Comparison of ENCODE assay signal across 1 cellular context in the genomic region with DNA sequence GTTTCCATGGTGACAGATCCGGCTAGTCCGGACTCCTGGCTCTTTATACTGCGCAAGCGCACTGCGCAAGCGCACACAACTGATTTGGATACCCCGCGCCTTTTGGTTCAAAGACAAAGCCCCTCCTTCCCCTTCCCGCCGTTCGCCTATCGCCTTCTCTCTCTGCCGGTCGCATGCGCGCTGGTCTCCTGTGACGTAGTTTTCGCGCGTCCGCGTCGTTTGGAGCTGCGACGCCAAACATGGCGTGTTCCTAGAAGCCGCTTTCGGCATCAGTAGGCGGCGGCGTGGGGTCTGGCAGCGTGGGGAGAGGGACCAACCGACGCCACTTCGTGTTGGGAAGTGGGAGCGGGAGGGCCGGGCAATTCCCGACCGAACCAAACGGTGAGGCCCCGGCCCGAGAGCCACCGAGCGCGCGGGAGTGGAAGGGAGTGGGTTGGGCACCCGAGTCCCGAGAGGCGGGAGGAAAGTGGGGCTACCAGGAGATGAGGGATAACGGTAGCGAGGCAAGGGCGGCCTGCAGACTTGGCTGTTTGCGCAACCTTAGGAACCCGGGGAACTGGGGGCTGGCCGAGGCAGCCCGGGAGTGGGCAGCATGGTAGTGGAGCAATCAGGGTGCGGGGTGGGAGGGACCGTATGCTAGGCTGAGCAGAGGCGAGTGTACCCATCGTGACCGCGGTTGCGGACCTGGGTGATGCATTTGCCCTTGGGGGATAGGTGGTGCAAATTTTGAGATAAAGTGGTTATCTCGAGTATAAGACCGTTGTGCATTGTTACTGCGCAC.
TF ChIP-seq lines count a peak whose summit lies in the region.

A gene (plus strand): TSS at position 215 of the 781 bp plus-strand sequence. CDS start 24,517 bp downstream, outside the sequence.

TF ChIP-seq in K562, 482 proteins besides CTCF, POLR2A, EP300 and RAD21 (continued from another document and continues in another):
- TF ChIP-seq, protein P1, sequence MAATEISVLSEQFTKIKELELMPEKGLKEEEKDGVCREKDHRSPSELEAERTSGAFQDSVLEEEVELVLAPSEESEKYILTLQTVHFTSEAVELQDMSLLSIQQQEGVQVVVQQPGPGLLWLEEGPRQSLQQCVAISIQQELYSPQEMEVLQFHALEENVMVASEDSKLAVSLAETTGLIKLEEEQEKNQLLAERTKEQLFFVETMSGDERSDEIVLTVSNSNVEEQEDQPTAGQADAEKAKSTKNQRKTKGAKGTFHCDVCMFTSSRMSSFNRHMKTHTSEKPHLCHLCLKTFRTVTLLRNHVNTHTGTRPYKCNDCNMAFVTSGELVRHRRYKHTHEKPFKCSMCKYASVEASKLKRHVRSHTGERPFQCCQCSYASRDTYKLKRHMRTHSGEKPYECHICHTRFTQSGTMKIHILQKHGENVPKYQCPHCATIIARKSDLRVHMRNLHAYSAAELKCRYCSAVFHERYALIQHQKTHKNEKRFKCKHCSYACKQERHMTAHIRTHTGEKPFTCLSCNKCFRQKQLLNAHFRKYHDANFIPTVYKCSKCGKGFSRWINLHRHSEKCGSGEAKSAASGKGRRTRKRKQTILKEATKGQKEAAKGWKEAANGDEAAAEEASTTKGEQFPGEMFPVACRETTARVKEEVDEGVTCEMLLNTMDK (IDR thresholded peaks at IDR 0.05; ENCODE audit: borderline replicate concordance, insufficient read depth, low read depth, low read length, poor library complexity, severe bottlenecking): no peak
- TF ChIP-seq ZNF76 (CRISPR knock-in tag; IDR thresholded peaks at IDR 0.05; ENCODE audit: borderline replicate concordance) (no peak), HMG20A (CRISPR knock-in tag; conservative IDR thresholded peaks at IDR 0.05) (no peak), TAL1 (IDR thresholded peaks at IDR 0.05) (no peak), SMARCC2 (IDR thresholded peaks at IDR 0.05; ENCODE audit: low read depth) (no peak), KHSRP (IDR thresholded peaks at IDR 0.05) (peak; percentile 97), CBFA2T2 (conservative IDR thresholded peaks at IDR 0.05) (no peak), POLR2H (tag; IDR thresholded peaks at IDR 0.05; ENCODE audit: low read depth) (peak; percentile 69; the same call in 1 of the 2 replicates), MAFG (tag; conservative IDR thresholded peaks at IDR 0.05) (no peak), BMI1 (IDR thresholded peaks at IDR 0.05; ENCODE audit: low read length) (peak; percentile 73; the same call in 1 of the 2 replicates), ZNF507 (tag; conservative IDR thresholded peaks at IDR 0.05) (no peak), ZNF444 (CRISPR knock-in tag; IDR thresholded peaks at IDR 0.05) (no peak), FOXA1 (IDR thresholded peaks at IDR 0.05; ENCODE audit: borderline replicate concordance) (no peak), MAFK (IDR thresholded peaks at IDR 0.05; ENCODE audit: low read length) (no peak), PHF8 (IDR thresholded peaks at IDR 0.05; ENCODE audit: borderline replicate concordance, low read length) (peak; percentile 96; the same call in 1 of the 2 replicates), ZFP30 (CRISPR knock-in tag; IDR thresholded peaks at IDR 0.05; ENCODE audit: borderline replicate concordance) (no peak), MAZ (CRISPR knock-in tag; conservative IDR thresholded peaks at IDR 0.05 in 1 of 2, IDR thresholded peaks at IDR 0.05 in 1 of 2) (peak; percentile 63 to 81), ARNT (IDR thresholded peaks at IDR 0.05) (peak in 1 of 2 experiments; percentile 79; a peak in 1 of 4 replicates), DACH1 (IDR thresholded peaks at IDR 0.05; ENCODE audit: partially characterized antibody) (peak; percentile 31), HEY1 (CRISPR knock-in tag; IDR thresholded peaks at IDR 0.05; ENCODE audit: borderline replicate concordance) (0 out of 2 replicates have a peak, but pooled peaks have one; percentile 38), TARDBP (IDR thresholded peaks at IDR 0.05) (0 out of 2 replicates have a peak, but pooled peaks have one; percentile 51), TAF9B (IDR thresholded peaks at IDR 0.05; ENCODE audit: partially characterized antibody) (peak; percentile 89), ZNF140 (CRISPR knock-in tag; IDR thresholded peaks at IDR 0.05) (no peak), TCF7L2 (IDR thresholded peaks at IDR 0.05; ENCODE audit: low read depth, low read length) (no peak), BHLHE40 (IDR thresholded peaks at IDR 0.05; ENCODE audit: low read length) (0 out of 2 replicates have a peak, but pooled peaks have one; percentile 7), NFIC (IDR thresholded peaks at IDR 0.05) (no peak; the same call in 1 of the 2 replicates), GTF2E2 (tag; IDR thresholded peaks at IDR 0.05) (peak; percentile 78), PHB2 (IDR thresholded peaks at IDR 0.05; ENCODE audit: low read depth) (no peak), ZNF696 (CRISPR knock-in tag; conservative IDR thresholded peaks at IDR 0.05) (no peak), NBN (IDR thresholded peaks at IDR 0.05; ENCODE audit: low read depth) (peak; percentile 96)
- TF ChIP-seq, protein P2, sequence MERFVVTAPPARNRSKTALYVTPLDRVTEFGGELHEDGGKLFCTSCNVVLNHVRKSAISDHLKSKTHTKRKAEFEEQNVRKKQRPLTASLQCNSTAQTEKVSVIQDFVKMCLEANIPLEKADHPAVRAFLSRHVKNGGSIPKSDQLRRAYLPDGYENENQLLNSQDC (CRISPR knock-in tag; IDR thresholded peaks at IDR 0.05): no peak
- TF ChIP-seq, protein P3, sequence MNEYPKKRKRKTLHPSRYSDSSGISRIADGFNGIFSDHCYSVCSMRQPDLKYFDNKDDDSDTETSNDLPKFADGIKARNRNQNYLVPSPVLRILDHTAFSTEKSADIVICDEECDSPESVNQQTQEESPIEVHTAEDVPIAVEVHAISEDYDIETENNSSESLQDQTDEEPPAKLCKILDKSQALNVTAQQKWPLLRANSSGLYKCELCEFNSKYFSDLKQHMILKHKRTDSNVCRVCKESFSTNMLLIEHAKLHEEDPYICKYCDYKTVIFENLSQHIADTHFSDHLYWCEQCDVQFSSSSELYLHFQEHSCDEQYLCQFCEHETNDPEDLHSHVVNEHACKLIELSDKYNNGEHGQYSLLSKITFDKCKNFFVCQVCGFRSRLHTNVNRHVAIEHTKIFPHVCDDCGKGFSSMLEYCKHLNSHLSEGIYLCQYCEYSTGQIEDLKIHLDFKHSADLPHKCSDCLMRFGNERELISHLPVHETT (CRISPR knock-in tag; conservative IDR thresholded peaks at IDR 0.05 in 1 of 2, IDR thresholded peaks at IDR 0.05 in 1 of 2): no peak
- TF ChIP-seq, protein P4, sequence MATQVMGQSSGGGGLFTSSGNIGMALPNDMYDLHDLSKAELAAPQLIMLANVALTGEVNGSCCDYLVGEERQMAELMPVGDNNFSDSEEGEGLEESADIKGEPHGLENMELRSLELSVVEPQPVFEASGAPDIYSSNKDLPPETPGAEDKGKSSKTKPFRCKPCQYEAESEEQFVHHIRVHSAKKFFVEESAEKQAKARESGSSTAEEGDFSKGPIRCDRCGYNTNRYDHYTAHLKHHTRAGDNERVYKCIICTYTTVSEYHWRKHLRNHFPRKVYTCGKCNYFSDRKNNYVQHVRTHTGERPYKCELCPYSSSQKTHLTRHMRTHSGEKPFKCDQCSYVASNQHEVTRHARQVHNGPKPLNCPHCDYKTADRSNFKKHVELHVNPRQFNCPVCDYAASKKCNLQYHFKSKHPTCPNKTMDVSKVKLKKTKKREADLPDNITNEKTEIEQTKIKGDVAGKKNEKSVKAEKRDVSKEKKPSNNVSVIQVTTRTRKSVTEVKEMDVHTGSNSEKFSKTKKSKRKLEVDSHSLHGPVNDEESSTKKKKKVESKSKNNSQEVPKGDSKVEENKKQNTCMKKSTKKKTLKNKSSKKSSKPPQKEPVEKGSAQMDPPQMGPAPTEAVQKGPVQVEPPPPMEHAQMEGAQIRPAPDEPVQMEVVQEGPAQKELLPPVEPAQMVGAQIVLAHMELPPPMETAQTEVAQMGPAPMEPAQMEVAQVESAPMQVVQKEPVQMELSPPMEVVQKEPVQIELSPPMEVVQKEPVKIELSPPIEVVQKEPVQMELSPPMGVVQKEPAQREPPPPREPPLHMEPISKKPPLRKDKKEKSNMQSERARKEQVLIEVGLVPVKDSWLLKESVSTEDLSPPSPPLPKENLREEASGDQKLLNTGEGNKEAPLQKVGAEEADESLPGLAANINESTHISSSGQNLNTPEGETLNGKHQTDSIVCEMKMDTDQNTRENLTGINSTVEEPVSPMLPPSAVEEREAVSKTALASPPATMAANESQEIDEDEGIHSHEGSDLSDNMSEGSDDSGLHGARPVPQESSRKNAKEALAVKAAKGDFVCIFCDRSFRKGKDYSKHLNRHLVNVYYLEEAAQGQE (CRISPR knock-in tag; IDR thresholded peaks at IDR 0.05; ENCODE audit: low read depth): peak; percentile 59; the same call in 1 of the 2 replicates
- TF ChIP-seq, protein P5, sequence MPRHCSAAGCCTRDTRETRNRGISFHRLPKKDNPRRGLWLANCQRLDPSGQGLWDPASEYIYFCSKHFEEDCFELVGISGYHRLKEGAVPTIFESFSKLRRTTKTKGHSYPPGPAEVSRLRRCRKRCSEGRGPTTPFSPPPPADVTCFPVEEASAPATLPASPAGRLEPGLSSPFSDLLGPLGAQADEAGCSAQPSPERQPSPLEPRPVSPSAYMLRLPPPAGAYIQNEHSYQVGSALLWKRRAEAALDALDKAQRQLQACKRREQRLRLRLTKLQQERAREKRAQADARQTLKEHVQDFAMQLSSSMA (CRISPR knock-in tag; IDR thresholded peaks at IDR 0.05): no peak
- TF ChIP-seq, protein P6, sequence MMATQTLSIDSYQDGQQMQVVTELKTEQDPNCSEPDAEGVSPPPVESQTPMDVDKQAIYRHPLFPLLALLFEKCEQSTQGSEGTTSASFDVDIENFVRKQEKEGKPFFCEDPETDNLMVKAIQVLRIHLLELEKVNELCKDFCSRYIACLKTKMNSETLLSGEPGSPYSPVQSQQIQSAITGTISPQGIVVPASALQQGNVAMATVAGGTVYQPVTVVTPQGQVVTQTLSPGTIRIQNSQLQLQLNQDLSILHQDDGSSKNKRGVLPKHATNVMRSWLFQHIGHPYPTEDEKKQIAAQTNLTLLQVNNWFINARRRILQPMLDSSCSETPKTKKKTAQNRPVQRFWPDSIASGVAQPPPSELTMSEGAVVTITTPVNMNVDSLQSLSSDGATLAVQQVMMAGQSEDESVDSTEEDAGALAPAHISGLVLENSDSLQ (IDR thresholded peaks at IDR 0.05): no peak
- TF ChIP-seq, protein P7, sequence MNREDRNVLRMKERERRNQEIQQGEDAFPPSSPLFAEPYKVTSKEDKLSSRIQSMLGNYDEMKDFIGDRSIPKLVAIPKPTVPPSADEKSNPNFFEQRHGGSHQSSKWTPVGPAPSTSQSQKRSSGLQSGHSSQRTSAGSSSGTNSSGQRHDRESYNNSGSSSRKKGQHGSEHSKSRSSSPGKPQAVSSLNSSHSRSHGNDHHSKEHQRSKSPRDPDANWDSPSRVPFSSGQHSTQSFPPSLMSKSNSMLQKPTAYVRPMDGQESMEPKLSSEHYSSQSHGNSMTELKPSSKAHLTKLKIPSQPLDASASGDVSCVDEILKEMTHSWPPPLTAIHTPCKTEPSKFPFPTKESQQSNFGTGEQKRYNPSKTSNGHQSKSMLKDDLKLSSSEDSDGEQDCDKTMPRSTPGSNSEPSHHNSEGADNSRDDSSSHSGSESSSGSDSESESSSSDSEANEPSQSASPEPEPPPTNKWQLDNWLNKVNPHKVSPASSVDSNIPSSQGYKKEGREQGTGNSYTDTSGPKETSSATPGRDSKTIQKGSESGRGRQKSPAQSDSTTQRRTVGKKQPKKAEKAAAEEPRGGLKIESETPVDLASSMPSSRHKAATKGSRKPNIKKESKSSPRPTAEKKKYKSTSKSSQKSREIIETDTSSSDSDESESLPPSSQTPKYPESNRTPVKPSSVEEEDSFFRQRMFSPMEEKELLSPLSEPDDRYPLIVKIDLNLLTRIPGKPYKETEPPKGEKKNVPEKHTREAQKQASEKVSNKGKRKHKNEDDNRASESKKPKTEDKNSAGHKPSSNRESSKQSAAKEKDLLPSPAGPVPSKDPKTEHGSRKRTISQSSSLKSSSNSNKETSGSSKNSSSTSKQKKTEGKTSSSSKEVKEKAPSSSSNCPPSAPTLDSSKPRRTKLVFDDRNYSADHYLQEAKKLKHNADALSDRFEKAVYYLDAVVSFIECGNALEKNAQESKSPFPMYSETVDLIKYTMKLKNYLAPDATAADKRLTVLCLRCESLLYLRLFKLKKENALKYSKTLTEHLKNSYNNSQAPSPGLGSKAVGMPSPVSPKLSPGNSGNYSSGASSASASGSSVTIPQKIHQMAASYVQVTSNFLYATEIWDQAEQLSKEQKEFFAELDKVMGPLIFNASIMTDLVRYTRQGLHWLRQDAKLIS (CRISPR knock-in tag; IDR thresholded peaks at IDR 0.05): no peak
- TF ChIP-seq, protein P8, sequence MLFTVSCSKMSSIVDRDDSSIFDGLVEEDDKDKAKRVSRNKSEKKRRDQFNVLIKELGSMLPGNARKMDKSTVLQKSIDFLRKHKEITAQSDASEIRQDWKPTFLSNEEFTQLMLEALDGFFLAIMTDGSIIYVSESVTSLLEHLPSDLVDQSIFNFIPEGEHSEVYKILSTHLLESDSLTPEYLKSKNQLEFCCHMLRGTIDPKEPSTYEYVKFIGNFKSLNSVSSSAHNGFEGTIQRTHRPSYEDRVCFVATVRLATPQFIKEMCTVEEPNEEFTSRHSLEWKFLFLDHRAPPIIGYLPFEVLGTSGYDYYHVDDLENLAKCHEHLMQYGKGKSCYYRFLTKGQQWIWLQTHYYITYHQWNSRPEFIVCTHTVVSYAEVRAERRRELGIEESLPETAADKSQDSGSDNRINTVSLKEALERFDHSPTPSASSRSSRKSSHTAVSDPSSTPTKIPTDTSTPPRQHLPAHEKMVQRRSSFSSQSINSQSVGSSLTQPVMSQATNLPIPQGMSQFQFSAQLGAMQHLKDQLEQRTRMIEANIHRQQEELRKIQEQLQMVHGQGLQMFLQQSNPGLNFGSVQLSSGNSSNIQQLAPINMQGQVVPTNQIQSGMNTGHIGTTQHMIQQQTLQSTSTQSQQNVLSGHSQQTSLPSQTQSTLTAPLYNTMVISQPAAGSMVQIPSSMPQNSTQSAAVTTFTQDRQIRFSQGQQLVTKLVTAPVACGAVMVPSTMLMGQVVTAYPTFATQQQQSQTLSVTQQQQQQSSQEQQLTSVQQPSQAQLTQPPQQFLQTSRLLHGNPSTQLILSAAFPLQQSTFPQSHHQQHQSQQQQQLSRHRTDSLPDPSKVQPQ (CRISPR knock-in tag; IDR thresholded peaks at IDR 0.05; ENCODE audit: borderline replicate concordance): no peak
- TF ChIP-seq, protein P9, sequence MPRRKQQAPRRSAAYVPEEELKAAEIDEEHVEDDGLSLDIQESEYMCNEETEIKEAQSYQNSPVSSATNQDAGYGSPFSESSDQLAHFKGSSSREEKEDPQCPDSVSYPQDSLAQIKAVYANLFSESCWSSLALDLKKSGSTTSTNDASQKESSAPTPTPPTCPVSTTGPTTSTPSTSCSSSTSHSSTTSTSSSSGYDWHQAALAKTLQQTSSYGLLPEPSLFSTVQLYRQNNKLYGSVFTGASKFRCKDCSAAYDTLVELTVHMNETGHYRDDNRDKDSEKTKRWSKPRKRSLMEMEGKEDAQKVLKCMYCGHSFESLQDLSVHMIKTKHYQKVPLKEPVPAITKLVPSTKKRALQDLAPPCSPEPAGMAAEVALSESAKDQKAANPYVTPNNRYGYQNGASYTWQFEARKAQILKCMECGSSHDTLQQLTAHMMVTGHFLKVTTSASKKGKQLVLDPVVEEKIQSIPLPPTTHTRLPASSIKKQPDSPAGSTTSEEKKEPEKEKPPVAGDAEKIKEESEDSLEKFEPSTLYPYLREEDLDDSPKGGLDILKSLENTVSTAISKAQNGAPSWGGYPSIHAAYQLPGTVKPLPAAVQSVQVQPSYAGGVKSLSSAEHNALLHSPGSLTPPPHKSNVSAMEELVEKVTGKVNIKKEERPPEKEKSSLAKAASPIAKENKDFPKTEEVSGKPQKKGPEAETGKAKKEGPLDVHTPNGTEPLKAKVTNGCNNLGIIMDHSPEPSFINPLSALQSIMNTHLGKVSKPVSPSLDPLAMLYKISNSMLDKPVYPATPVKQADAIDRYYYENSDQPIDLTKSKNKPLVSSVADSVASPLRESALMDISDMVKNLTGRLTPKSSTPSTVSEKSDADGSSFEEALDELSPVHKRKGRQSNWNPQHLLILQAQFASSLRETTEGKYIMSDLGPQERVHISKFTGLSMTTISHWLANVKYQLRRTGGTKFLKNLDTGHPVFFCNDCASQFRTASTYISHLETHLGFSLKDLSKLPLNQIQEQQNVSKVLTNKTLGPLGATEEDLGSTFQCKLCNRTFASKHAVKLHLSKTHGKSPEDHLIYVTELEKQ (CRISPR knock-in tag; IDR thresholded peaks at IDR 0.05): no peak
